Comparison of ENCODE assay signal across 8 cellular contexts in genomic region chr22:35493074-35493473, GRCh38. TPM values are rescaled to one million over a fixed set of nuclear protein-coding genes. Genes with fewer than 3 reads are reported as not detected.
"Had no signal": no experiment of that assay in that cellular context is flagged by ENCODE, and none has a peak within 500 bp of the region (broad histone marks: within the 10 kb centered on the region; RNA-seq: fewer than 3 reads in every experiment).

No MANE protein-coding gene starts in this region.

- H3K36me3 ChIP-seq: HAP-1 had no signal

- H3K9me3 ChIP-seq: HAP-1 had no signal

- H3K27ac ChIP-seq: KMS-11 had no signal

- H3K4me2 ChIP-seq: GM23338, KMS-11 had no signal

- H3K4me3 ChIP-seq: GM23338, HAP-1 had no signal

- H3K4me1 Mint-ChIP-seq: GM23338 had no signal

- FAIRE-seq: HTR-8/SVneo had no signal

- H3K4me3 Mint-ChIP-seq: GM23338 had no signal

- H3K27ac Mint-ChIP-seq: GM23338 had no signal

- H2AFZ ChIP-seq: GM23338 had no signal

- ATAC-seq: GM23338 had no signal

- H3K4me1 ChIP-seq: HAP-1 had no signal

- H3K9ac ChIP-seq: KMS-11 had no signal

- DNase-seq: H7, Karpas-422, KBM-7 had no signal

RNA-seq across cellular contexts. Expression of gene RASD2, which starts 47.6 kb away (rescaled TPM):
- total RNA-seq: HT-29 had no signal
